1 cellular context compared by ENCODE assay signal in the genomic region with DNA sequence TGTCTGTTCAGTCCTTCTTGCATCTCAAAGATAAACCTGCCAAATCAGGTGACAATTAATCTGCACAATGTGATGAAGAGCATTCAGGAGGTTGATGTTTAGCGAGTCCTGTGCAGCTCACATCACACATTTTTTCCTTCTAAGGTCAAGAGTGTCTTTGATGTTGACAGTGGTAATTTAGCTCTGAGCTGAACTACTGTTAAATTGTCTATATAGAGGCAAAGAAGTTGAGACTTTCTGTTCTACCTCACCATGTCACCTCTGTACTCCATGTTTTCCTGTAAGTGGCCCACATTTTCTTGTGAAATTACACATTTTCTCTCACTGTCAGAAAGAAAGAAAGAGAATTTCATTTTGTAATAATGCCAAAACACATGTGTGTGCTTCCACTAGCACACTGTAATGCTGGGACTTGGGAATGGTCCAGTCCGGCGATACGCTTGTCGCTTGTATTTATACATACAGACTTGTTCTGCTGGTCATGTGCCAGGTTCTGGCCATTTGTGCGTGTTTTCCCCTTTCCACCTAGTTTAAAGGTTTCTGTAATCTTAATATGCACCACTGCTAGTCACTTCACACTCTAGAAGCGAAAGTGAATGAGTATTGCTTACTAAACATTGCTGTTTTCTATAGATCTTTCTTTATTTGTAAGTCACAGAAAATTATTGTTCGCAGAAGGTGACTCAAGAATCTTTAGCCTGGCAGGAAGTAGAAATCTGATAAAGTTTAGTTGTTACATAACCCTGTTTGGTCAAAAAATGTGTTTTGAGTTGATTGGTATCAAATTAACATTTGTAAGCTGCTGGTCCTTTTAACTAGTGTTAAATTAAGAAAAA.
TF ChIP-seq lines count a peak whose summit lies in the region.

No MANE protein-coding gene starts in this region.

TF ChIP-seq in K562, 482 proteins besides CTCF, POLR2A, EP300 and RAD21 (continued from another document):
- TF ChIP-seq, protein P1, sequence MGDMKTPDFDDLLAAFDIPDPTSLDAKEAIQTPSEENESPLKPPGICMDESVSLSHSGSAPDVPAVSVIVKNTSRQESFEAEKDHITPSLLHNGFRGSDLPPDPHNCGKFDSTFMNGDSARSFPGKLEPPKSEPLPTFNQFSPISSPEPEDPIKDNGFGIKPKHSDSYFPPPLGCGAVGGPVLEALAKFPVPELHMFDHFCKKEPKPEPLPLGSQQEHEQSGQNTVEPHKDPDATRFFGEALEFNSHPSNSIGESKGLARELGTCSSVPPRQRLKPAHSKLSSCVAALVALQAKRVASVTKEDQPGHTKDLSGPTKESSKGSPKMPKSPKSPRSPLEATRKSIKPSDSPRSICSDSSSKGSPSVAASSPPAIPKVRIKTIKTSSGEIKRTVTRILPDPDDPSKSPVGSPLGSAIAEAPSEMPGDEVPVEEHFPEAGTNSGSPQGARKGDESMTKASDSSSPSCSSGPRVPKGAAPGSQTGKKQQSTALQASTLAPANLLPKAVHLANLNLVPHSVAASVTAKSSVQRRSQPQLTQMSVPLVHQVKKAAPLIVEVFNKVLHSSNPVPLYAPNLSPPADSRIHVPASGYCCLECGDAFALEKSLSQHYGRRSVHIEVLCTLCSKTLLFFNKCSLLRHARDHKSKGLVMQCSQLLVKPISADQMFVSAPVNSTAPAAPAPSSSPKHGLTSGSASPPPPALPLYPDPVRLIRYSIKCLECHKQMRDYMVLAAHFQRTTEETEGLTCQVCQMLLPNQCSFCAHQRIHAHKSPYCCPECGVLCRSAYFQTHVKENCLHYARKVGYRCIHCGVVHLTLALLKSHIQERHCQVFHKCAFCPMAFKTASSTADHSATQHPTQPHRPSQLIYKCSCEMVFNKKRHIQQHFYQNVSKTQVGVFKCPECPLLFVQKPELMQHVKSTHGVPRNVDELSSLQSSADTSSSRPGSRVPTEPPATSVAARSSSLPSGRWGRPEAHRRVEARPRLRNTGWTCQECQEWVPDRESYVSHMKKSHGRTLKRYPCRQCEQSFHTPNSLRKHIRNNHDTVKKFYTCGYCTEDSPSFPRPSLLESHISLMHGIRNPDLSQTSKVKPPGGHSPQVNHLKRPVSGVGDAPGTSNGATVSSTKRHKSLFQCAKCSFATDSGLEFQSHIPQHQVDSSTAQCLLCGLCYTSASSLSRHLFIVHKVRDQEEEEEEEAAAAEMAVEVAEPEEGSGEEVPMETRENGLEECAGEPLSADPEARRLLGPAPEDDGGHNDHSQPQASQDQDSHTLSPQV (IDR thresholded peaks at IDR 0.05): peak; percentile 49
- TF ChIP-seq CEBPB (tag; IDR thresholded peaks at IDR 0.05) (peak; percentile 54; the same call in 1 of the 2 replicates), ZNF644 (tag; IDR thresholded peaks at IDR 0.05; ENCODE audit: low read depth) (0 out of 2 replicates have a peak, but pooled peaks have one; percentile 61), EP400 (IDR thresholded peaks at IDR 0.05) (0 out of 2 replicates have a peak, but pooled peaks have one; percentile 20), SIX5 (IDR thresholded peaks at IDR 0.05; ENCODE audit: borderline replicate concordance in 1 of 2, insufficient read depth in 1 of 2, low read depth in 1 of 2, low read length in 2 of 2) (no peak), NFIC (IDR thresholded peaks at IDR 0.05) (no peak; the same call in 1 of the 2 replicates), SMARCC2 (IDR thresholded peaks at IDR 0.05; ENCODE audit: low read depth) (0 out of 2 replicates have a peak, but pooled peaks have one; percentile 70), SMARCE1 (IDR thresholded peaks at IDR 0.05) (peak; percentile 67), ETV1 (tag; conservative IDR thresholded peaks at IDR 0.05; ENCODE audit: low read depth) (peak; percentile 79), PRMT5 (CRISPR knock-in tag; IDR thresholded peaks at IDR 0.05) (no peak), POLR2H (tag; IDR thresholded peaks at IDR 0.05; ENCODE audit: low read depth) (0 out of 2 replicates have a peak, but pooled peaks have one; percentile 18), ZNF431 (CRISPR knock-in tag; IDR thresholded peaks at IDR 0.05) (no peak)
- TF ChIP-seq, protein P2, sequence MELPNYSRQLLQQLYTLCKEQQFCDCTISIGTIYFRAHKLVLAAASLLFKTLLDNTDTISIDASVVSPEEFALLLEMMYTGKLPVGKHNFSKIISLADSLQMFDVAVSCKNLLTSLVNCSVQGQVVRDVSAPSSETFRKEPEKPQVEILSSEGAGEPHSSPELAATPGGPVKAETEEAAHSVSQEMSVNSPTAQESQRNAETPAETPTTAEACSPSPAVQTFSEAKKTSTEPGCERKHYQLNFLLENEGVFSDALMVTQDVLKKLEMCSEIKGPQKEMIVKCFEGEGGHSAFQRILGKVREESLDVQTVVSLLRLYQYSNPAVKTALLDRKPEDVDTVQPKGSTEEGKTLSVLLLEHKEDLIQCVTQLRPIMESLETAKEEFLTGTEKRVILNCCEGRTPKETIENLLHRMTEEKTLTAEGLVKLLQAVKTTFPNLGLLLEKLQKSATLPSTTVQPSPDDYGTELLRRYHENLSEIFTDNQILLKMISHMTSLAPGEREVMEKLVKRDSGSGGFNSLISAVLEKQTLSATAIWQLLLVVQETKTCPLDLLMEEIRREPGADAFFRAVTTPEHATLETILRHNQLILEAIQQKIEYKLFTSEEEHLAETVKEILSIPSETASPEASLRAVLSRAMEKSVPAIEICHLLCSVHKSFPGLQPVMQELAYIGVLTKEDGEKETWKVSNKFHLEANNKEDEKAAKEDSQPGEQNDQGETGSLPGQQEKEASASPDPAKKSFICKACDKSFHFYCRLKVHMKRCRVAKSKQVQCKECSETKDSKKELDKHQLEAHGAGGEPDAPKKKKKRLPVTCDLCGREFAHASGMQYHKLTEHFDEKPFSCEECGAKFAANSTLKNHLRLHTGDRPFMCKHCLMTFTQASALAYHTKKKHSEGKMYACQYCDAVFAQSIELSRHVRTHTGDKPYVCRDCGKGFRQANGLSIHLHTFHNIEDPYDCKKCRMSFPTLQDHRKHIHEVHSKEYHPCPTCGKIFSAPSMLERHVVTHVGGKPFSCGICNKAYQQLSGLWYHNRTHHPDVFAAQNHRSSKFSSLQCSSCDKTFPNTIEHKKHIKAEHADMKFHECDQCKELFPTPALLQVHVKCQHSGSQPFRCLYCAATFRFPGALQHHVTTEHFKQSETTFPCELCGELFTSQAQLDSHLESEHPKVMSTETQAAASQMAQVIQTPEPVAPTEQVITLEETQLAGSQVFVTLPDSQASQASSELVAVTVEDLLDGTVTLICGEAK (IDR thresholded peaks at IDR 0.05): peak; percentile 48
- TF ChIP-seq, protein P2 (CRISPR knock-in tag; IDR thresholded peaks at IDR 0.05): no peak
- TF ChIP-seq, protein P3, sequence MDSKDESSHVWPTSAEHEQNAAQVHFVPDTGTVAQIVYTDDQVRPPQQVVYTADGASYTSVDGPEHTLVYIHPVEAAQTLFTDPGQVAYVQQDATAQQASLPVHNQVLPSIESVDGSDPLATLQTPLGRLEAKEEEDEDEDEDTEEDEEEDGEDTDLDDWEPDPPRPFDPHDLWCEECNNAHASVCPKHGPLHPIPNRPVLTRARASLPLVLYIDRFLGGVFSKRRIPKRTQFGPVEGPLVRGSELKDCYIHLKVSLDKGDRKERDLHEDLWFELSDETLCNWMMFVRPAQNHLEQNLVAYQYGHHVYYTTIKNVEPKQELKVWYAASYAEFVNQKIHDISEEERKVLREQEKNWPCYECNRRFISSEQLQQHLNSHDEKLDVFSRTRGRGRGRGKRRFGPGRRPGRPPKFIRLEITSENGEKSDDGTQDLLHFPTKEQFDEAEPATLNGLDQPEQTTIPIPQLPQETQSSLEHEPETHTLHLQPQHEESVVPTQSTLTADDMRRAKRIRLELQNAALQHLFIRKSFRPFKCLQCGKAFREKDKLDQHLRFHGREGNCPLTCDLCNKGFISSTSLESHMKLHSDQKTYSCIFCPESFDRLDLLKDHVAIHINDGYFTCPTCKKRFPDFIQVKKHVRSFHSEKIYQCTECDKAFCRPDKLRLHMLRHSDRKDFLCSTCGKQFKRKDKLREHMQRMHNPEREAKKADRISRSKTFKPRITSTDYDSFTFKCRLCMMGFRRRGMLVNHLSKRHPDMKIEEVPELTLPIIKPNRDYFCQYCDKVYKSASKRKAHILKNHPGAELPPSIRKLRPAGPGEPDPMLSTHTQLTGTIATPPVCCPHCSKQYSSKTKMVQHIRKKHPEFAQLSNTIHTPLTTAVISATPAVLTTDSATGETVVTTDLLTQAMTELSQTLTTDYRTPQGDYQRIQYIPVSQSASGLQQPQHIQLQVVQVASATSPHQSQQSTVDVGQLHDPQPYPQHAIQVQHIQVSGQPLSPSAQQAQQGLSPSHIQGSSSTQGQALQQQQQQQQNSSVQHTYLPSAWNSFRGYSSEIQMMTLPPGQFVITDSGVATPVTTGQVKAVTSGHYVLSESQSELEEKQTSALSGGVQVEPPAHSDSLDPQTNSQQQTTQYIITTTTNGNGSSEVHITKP (IDR thresholded peaks at IDR 0.05; ENCODE audit: partially characterized antibody): peak; percentile 75
